In the genomic region with DNA sequence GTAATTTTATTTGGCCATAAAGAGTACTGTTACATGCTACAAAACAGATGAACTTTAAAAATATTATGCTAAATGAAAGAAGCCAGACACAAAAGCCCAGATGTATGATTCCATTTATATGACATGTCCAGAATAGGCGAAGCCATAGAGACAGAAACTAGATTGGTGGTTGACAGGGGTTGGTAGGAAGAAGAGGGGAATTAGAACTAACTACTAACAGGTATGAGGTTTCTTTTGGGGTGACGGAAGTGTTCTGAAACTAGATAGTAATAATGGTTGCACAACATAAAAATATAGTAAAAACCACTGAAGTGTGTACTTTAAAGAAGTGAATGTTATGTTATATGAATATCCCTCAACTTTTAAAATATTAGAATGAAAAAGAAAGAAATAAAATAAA, we compare ENCODE assay signal across 24 cellular contexts.
"Had no signal": no experiment of that assay in that cellular context is flagged by ENCODE, and none has a peak within 500 bp of the region (broad histone marks: within the 10 kb centered on the region; RNA-seq: fewer than 3 reads in every experiment).

No MANE protein-coding gene starts in this region.

- H3K9me3 ChIP-seq: Peyer's patch, SJCRH30, SK-N-SH had no signal

- H3K27me3 ChIP-seq: Peyer's patch, SJCRH30 had no signal

- H3K27ac ChIP-seq: Peyer's patch, RWPE1, SJCRH30, VCaP had no signal

- ATAC-seq: activated T-helper 17 cell treated with anti-CD3 and anti-CD28 coated beads, Interleukin-2, amount 50 U/mL, for 72 hours had no signal

- H3K4me1 ChIP-seq: Peyer's patch, SJCRH30 had no signal

- H3K9ac ChIP-seq: SK-N-SH had no signal

- H3K4me2 ChIP-seq: SK-N-SH had no signal

- H3K4me3 ChIP-seq: Peyer's patch, SJCRH30 had no signal

- DNase-seq: activated CD4-positive, alpha-beta memory T cell treated with anti-CD3 and anti-CD28 coated beads, Interleukin-2, amount 10 ng/mL, durations not matched to agents 7 days and 5 days; activated CD4-positive, alpha-beta T cell treated with anti-CD3 and anti-CD28 coated beads, Interleukin-2, amount 10 ng/mL, durations not matched to agents 7 days and 5 days; activated CD4-positive, CD25-positive, alpha-beta regulatory T cell; activated gamma-delta T cell; activated naive CD4-positive, alpha-beta T cell treated with anti-CD3 and anti-CD28 coated beads for 36 hours; activated T-cell treated with anti-CD3 and anti-CD28 coated beads for 4 hours; activated T-cell treated with anti-CD3 and anti-CD28 coated beads, Interleukin-2, amount 50 U/mL, for 48 hours; amygdala; cortex of kidney; MV-4-11; NCI-H1092 treated with DMSO at 0.1 percent for 48 hours; NCI-H1417 treated with DMSO at 0.1 percent for 48 hours; NCI-H1694 treated with DMSO at 0.1 percent for 48 hours; NCI-H2029 treated with DMSO at 0.1 percent for 48 hours; NCI-H510A treated with DMSO at 0.1 percent for 48 hours; NCI-H69; Peyer's patch; Right ventricle myocardium superior; SJCRH30; SK-N-SH; T-helper 1 cell had no signal

- H3K36me3 ChIP-seq: Peyer's patch, SJCRH30 had no signal
